Comparison of ENCODE assay signal across 22 cellular contexts in genomic region chr18:13108330-13108729, GRCh38.
"Had no signal": no experiment of that assay in that cellular context is flagged by ENCODE, and none has a peak within 500 bp of the region (broad histone marks: within the 10 kb centered on the region; RNA-seq: fewer than 3 reads in every experiment).

No MANE protein-coding gene starts in this region.

- DNase-seq: IMR-90, Karpas-422, KG1, MM.1S, NCI-H1092 treated with DMSO at 0.1 percent for 48 hours, NCI-H1436, NCI-H187, NCI-H2029, NCI-H2081 treated with DMSO at 0.1 percent for 48 hours, NCI-H226, NCI-H446, NCI-H510A, NCI-H524 treated with DMSO at 0.1 percent for 48 hours, NCI-H69, NCI-H774, Right ventricle myocardium superior, RPMI8226, SIG-M5 had no signal

- ATAC-seq: HepG2 had no signal

- FAIRE-seq: HepG2, RCC 7860 had no signal

- H3K9me3 ChIP-seq: SJSA1 had no signal

- H3K27ac ChIP-seq: SJSA1, SK-N-MC had no signal

- H3K4me3 ChIP-seq: SJSA1, SK-N-MC had no signal

- H3K4me1 ChIP-seq: SJSA1 had no signal
